33 cellular contexts compared by ENCODE assay signal in genomic region chr2:13195270-13195669, GRCh38.
"Had no signal": no experiment of that assay in that cellular context is flagged by ENCODE, and none has a peak within 500 bp of the region (broad histone marks: within the 10 kb centered on the region; RNA-seq: fewer than 3 reads in every experiment).

No MANE protein-coding gene starts in this region.

- H3K27me3 Mint-ChIP-seq: activated CD4-positive, alpha-beta T cell treated with anti-CD3 and anti-CD28 coated beads, Interleukin-2, amount 10 ng/mL, durations not matched to agents 24 days and 14 days; activated naive CD4-positive, alpha-beta T cell treated with anti-CD3 and anti-CD28 coated beads, Interleukin-2, amount 10 ng/mL, durations not matched to agents 7 days and 5 days; brain had no signal

- H3K4me3 ChIP-seq: ascending aorta, breast epithelium, cardiac muscle cell, esophagus squamous epithelium had no signal

- H3K27ac ChIP-seq: ascending aorta, breast epithelium, cardiac muscle cell, epithelial cell of prostate, esophagus squamous epithelium had no signal

- H3K36me3 Mint-ChIP-seq: activated CD4-positive, alpha-beta memory T cell treated with anti-CD3 and anti-CD28 coated beads for 36 hours; activated naive CD4-positive, alpha-beta T cell treated with anti-CD3 and anti-CD28 coated beads, Interleukin-2, amount 10 ng/mL, durations not matched to agents 7 days and 5 days; activated naive CD4-positive, alpha-beta T cell treated with anti-CD3 and anti-CD28 coated beads, Interleukin-2, amount 50 U/mL, for 72 hours; activated naive CD8-positive, alpha-beta T cell treated with anti-CD3 and anti-CD28 coated beads, Interleukin-2, amount 10 ng/mL, durations not matched to agents 7 days and 5 days; brain had no signal

- H3K4me3 Mint-ChIP-seq: activated CD4-positive, alpha-beta memory T cell treated with anti-CD3 and anti-CD28 coated beads for 36 hours; activated CD4-positive, alpha-beta T cell treated with anti-CD3 and anti-CD28 coated beads for 36 hours; activated CD4-positive, alpha-beta T cell treated with anti-CD3 and anti-CD28 coated beads, Interleukin-2, amount 10 ng/mL, durations not matched to agents 24 days and 14 days; activated naive CD4-positive, alpha-beta T cell treated with anti-CD3 and anti-CD28 coated beads, Interleukin-2, amount 10 ng/mL, durations not matched to agents 7 days and 5 days; activated naive CD8-positive, alpha-beta T cell treated with anti-CD3 and anti-CD28 coated beads, Interleukin-2, amount 10 ng/mL, durations not matched to agents 7 days and 5 days; activated T-cell treated with anti-CD3 and anti-CD28 coated beads, Interleukin-2, amount 50 U/mL, for 24 hours; activated T-cell treated with anti-CD3 and anti-CD28 coated beads, Interleukin-2, amount 50 U/mL, for 72 hours; brain; effector memory CD8-positive, alpha-beta T cell; T-helper 17 cell; T-helper 2 cell treated with Interferon-gamma antibody and Interleukin-4, amounts not matched to agents 5 μg/mL and 100 μg/mL, for 36 hours had no signal

- H3K9me3 Mint-ChIP-seq: activated CD4-positive, alpha-beta memory T cell treated with anti-CD3 and anti-CD28 coated beads for 36 hours; activated CD4-positive, alpha-beta T cell treated with anti-CD3 and anti-CD28 coated beads, Interleukin-2, amount 10 ng/mL, durations not matched to agents 24 days and 14 days; activated naive CD4-positive, alpha-beta T cell treated with anti-CD3 and anti-CD28 coated beads, Interleukin-2, amount 10 ng/mL, durations not matched to agents 7 days and 5 days; activated naive CD4-positive, alpha-beta T cell treated with anti-CD3 and anti-CD28 coated beads, Interleukin-2, amount 50 U/mL, for 72 hours; activated naive CD8-positive, alpha-beta T cell treated with anti-CD3 and anti-CD28 coated beads, Interleukin-2, amount 10 ng/mL, durations not matched to agents 7 days and 5 days; activated T-cell treated with anti-CD3 and anti-CD28 coated beads, Interleukin-2, amount 50 U/mL, for 24 hours; activated T-cell treated with anti-CD3 and anti-CD28 coated beads, Interleukin-2, amount 50 U/mL, for 72 hours; brain; effector memory CD8-positive, alpha-beta T cell; T-helper 2 cell treated with Interferon-gamma antibody and Interleukin-4, amounts not matched to agents 5 μg/mL and 100 μg/mL, for 36 hours had no signal

- DNase-seq: activated CD4-positive, alpha-beta memory T cell treated with anti-CD3 and anti-CD28 coated beads for 36 hours; activated CD4-positive, alpha-beta T cell treated with anti-CD3 and anti-CD28 coated beads for 36 hours; activated CD4-positive, alpha-beta T cell treated with anti-CD3 and anti-CD28 coated beads, Interleukin-2, amount 10 ng/mL, durations not matched to agents 24 days and 14 days; activated CD4-positive, CD25-positive, alpha-beta regulatory T cell; activated CD4-positive, CD25-positive, alpha-beta regulatory T cell treated with anti-CD3 and anti-CD28 coated beads, Interleukin-2, amount 50 U/mL, for 72 hours; activated CD8-positive, alpha-beta memory T cell treated with anti-CD3 and anti-CD28 coated beads, Interleukin-2, amount 50 U/mL, for 48 hours; activated gamma-delta T cell; activated naive CD4-positive, alpha-beta T cell; activated naive CD4-positive, alpha-beta T cell treated with anti-CD3 and anti-CD28 coated beads, Interleukin-2, amount 10 ng/mL, durations not matched to agents 7 days and 5 days; activated naive CD8-positive, alpha-beta T cell treated with anti-CD3 and anti-CD28 coated beads, Interleukin-2, amount 10 ng/mL, durations not matched to agents 7 days and 5 days; activated T-cell treated with anti-CD3 and anti-CD28 coated beads for 4 hours; activated T-cell treated with anti-CD3 and anti-CD28 coated beads, Interleukin-2, amount 50 U/mL, for 24 hours; activated T-cell treated with anti-CD3 and anti-CD28 coated beads, Interleukin-2, amount 50 U/mL, for 72 hours; central memory CD4-positive, alpha-beta T cell; cerebellar nuclear complex; cortex of kidney; dermis blood vessel endothelial cell; effector CD4-positive, alpha-beta T cell; effector memory CD8-positive, alpha-beta T cell; esophagus squamous epithelium; foreskin melanocyte; head of caudate nucleus; T-helper 1 cell; T-helper 17 cell; T1000 had no signal

- H3K27ac Mint-ChIP-seq: activated CD4-positive, alpha-beta memory T cell treated with anti-CD3 and anti-CD28 coated beads for 36 hours; activated CD4-positive, alpha-beta T cell treated with anti-CD3 and anti-CD28 coated beads for 36 hours; activated CD4-positive, alpha-beta T cell treated with anti-CD3 and anti-CD28 coated beads, Interleukin-2, amount 10 ng/mL, durations not matched to agents 24 days and 14 days; activated naive CD4-positive, alpha-beta T cell treated with anti-CD3 and anti-CD28 coated beads, Interleukin-2, amount 10 ng/mL, durations not matched to agents 7 days and 5 days; activated naive CD4-positive, alpha-beta T cell treated with anti-CD3 and anti-CD28 coated beads, Interleukin-2, amount 50 U/mL, for 72 hours; activated naive CD8-positive, alpha-beta T cell treated with anti-CD3 and anti-CD28 coated beads, Interleukin-2, amount 10 ng/mL, durations not matched to agents 7 days and 5 days; activated T-cell treated with anti-CD3 and anti-CD28 coated beads, Interleukin-2, amount 50 U/mL, for 24 hours; activated T-cell treated with anti-CD3 and anti-CD28 coated beads, Interleukin-2, amount 50 U/mL, for 72 hours; brain; effector memory CD8-positive, alpha-beta T cell; T-helper 17 cell; T-helper 2 cell treated with Interferon-gamma antibody and Interleukin-4, amounts not matched to agents 5 μg/mL and 100 μg/mL, for 36 hours had no signal

- H3K4me1 Mint-ChIP-seq: activated CD4-positive, alpha-beta T cell treated with anti-CD3 and anti-CD28 coated beads for 36 hours; activated CD4-positive, alpha-beta T cell treated with anti-CD3 and anti-CD28 coated beads, Interleukin-2, amount 10 ng/mL, durations not matched to agents 24 days and 14 days; activated naive CD4-positive, alpha-beta T cell treated with anti-CD3 and anti-CD28 coated beads, Interleukin-2, amount 10 ng/mL, durations not matched to agents 7 days and 5 days; activated naive CD8-positive, alpha-beta T cell treated with anti-CD3 and anti-CD28 coated beads, Interleukin-2, amount 10 ng/mL, durations not matched to agents 7 days and 5 days; T-helper 17 cell had no signal

- H3K27me3 ChIP-seq: ascending aorta, breast epithelium, cardiac muscle cell, esophagus squamous epithelium had no signal

- ATAC-seq: activated CD4-positive, alpha-beta T cell treated with anti-CD3 and anti-CD28 coated beads for 36 hours; activated naive CD4-positive, alpha-beta T cell treated with anti-CD3 and anti-CD28 coated beads, Interleukin-2, amount 50 U/mL, for 72 hours; activated T-cell treated with anti-CD3 and anti-CD28 coated beads, Interleukin-2, amount 50 U/mL, for 72 hours; effector memory CD8-positive, alpha-beta T cell; T-helper 17 cell had no signal

- H3K9me3 ChIP-seq: ascending aorta, breast epithelium, esophagus squamous epithelium had no signal

- H3K36me3 ChIP-seq: ascending aorta, breast epithelium, cardiac muscle cell, esophagus squamous epithelium had no signal

- FAIRE-seq: endothelial cell of umbilical vein had no signal

- H3K4me1 ChIP-seq: ascending aorta, breast epithelium, esophagus squamous epithelium had no signal
